Comparison of ENCODE assay signal across 8 cellular contexts in the genomic region with DNA sequence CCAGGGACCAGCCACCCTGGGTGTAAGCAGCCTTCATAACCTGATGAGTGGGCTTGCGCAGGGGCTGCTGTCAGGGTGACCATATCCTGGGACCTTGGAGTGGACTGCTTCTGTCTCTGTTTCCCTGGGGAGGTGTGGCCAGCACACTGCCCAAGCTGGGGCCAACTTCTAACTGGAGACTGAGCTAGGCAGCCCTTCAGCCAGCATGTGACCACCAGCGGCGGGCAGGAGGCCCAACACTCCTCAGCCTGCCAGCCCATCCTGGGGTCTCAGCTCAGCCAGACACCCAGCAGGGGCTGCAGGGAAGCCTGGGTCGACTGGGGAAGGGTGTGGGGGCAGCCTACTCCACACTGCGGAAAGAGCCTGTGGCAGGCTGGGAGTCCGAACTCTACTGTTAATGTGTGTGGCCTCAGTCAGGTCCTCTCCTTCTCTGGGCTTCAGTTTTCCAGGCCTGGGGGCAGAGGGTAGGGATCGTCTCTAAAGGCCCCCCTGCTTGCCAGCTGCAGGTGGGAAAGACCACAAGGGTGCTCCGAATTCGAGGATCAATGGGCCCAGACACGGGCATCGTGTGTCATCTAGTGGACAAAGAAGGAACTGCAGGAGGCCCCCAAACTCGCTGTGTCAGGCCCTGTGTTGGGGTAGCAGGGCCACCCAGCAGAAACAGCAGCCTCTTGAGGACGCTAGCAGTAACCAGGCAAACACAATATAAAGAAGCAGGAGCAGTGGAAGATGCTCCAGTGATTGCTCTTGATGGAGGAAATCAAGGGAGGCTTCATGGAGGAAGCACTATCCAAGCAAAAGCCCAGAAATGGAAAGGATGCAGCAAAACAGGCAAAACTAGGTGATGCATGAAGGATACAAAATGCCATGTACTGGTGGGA. TPM values are rescaled to one million over a fixed set of nuclear protein-coding genes. Genes with fewer than 3 reads are reported as not detected.
DNase-seq lines count a peak whose midpoint lies in the region; TF ChIP-seq lines count a peak whose summit lies in the region.

No MANE protein-coding gene starts in this region.

- H2BK5ac ChIP-seq in mesendoderm (ENCODE audit: low read length) = no peak overlapping the region

- no CpG with 5 or more reads among the region's 13 CpGs for WGBS in mesendoderm (ENCODE audit: extremely low coverage, insufficient coverage, low lambda C conversion rate)

- no peak overlapping the region for H3K23ac ChIP-seq in mesendoderm (ENCODE audit: low read length)

- no peak overlapping the region for H3K27ac Mint-ChIP-seq in activated CD4-positive, alpha-beta T cell treated with anti-CD3 and anti-CD28 coated beads, Interleukin-2, amount 10 ng/mL, durations not matched to agents 7 days and 5 days

- POLR2A ChIA-PET in activated CD4-positive, alpha-beta T cell treated with anti-CD3 and anti-CD28 coated beads, Interleukin-2, amount 10 ng/mL, durations not matched to agents 7 days and 5 days (lab: Charles Lee) = no interaction called here

- H3K4me2 ChIP-seq in mesendoderm (ENCODE audit: low read length) = no peak overlapping the region

- H3K27me3 ChIP-seq in dorsolateral prefrontal cortex = no peaks in the 10 kb centered on the region
- no peaks in the 10 kb centered on the region for H3K27me3 ChIP-seq in mesendoderm (ENCODE audit: insufficient read depth, low read length, poor library complexity)

- H3K4me3 ChIP-seq in dorsolateral prefrontal cortex (no peak overlapping the region), mesendoderm (ENCODE audit: low read length) (no peak overlapping the region)

- no peak overlapping the region for H3K56ac ChIP-seq in mesendoderm (ENCODE audit: low read length)

- CTCF ChIA-PET in activated CD4-positive, alpha-beta T cell treated with anti-CD3 and anti-CD28 coated beads, Interleukin-2, amount 10 ng/mL, durations not matched to agents 7 days and 5 days (lab: Charles Lee) = interaction anchor here (0.6 to 2.5 kb wide), 25 partner anchors 9 to 462 kb away, joined by 3 to 13 read pairs (median 3); no protein-coding TSS in a partner anchor

- peaks cover 11% of the 10 kb centered on the region for H3K4me1 Mint-ChIP-seq in activated CD4-positive, alpha-beta T cell treated with anti-CD3 and anti-CD28 coated beads, Interleukin-2, amount 10 ng/mL, durations not matched to agents 7 days and 5 days

- H2BK120ac ChIP-seq in mesendoderm (ENCODE audit: low read depth, low read length) = no peak overlapping the region

- H3K9me3 Mint-ChIP-seq in activated CD4-positive, alpha-beta T cell treated with anti-CD3 and anti-CD28 coated beads, Interleukin-2, amount 10 ng/mL, durations not matched to agents 7 days and 5 days = no peaks in the 10 kb centered on the region

- no peak overlapping the region for H2BK15ac ChIP-seq in mesendoderm (replicated peaks; ENCODE audit: low read depth)

- no peak overlapping the region for H2AK5ac ChIP-seq in mesendoderm (ENCODE audit: low read length)

- H3K27me3 Mint-ChIP-seq in activated CD4-positive, alpha-beta T cell treated with anti-CD3 and anti-CD28 coated beads, Interleukin-2, amount 10 ng/mL, durations not matched to agents 7 days and 5 days = no peaks in the 10 kb centered on the region

- H3K4me1 ChIP-seq in mesendoderm (ENCODE audit: control insufficient read depth, low read depth, low read length) = no peaks in the 10 kb centered on the region

- intact Hi-C loops in dorsolateral prefrontal cortex (cut with DNase I) = loop anchor here in 1 of 2 donors (1.0 to 5.0 kb wide), 2 partner anchors 19 to 155 kb away; no protein-coding TSS in a partner anchor

- H3K27ac ChIP-seq in dorsolateral prefrontal cortex (peak overlapping the region in 3 of 59 donors; percentile 13 to 64 (median 36)), mesendoderm (ENCODE audit: low read depth, low read length) (no peak overlapping the region)

- peak; percentile 89 for TF ChIP-seq CTCF in GM13976 (IDR thresholded peaks at IDR 0.05; ENCODE audit: borderline replicate concordance, control extremely low read depth, extremely low read depth, insufficient read depth, missing control alignments)
- peak; percentile 90 to 100 (median 99) for TF ChIP-seq CTCF in dorsolateral prefrontal cortex (IDR thresholded peaks at IDR 0.05 in 54 of 56, conservative IDR thresholded peaks at IDR 0.05 in 2 of 56; ENCODE audit: low read depth in 1 of 56, partially characterized antibody in 56 of 56)

- no peaks in the 10 kb centered on the region for H3K36me3 ChIP-seq in mesendoderm (ENCODE audit: control insufficient read depth, insufficient read depth, low read length)

- H3K9ac ChIP-seq in mesendoderm (ENCODE audit: low read length) = no peak overlapping the region

- H3K79me2 ChIP-seq in mesendoderm (ENCODE audit: control insufficient read depth, insufficient read depth, low read length) = no peaks in the 10 kb centered on the region

- H3K36me3 Mint-ChIP-seq in activated CD4-positive, alpha-beta T cell treated with anti-CD3 and anti-CD28 coated beads, Interleukin-2, amount 10 ng/mL, durations not matched to agents 7 days and 5 days (ENCODE audit: low read depth) = no peaks in the 10 kb centered on the region

- in situ Hi-C loops in ACHN (cut with HindIII; ENCODE audit: low pct_ligation_motif_present, low pct_unique_long_range_greater_than_20kb, low sequenced_read_pairs) = no loop called here
- in situ Hi-C loops in GM13976 (cut with MboI; ENCODE audit: low sequenced_read_pairs, unreplicated experiment) = no loop called here

- H3K79me1 ChIP-seq in mesendoderm (ENCODE audit: low read length) = no peaks in the 10 kb centered on the region

- H4K5ac ChIP-seq in mesendoderm (ENCODE audit: low read length) = no peak overlapping the region

- DNase-seq in ACHN (peak; percentile 58), GM13976 (ENCODE audit: low spot score) (peak; percentile 84), NCI-H345 treated with DMSO at 0.1 percent for 48 hours (lab: John Stamatoyannopoulos, UW; ENCODE audit: unreplicated experiment) (peak; percentile 5), dorsolateral prefrontal cortex (peak in 7 of 10 donors; percentile 35 to 78 (median 65)), mesendoderm (peak; percentile 87), occipital lobe (lab: John Stamatoyannopoulos, UW) (no peak)
- DNase-seq in activated CD4-positive, alpha-beta T cell treated with anti-CD3 and anti-CD28 coated beads, Interleukin-2, amount 10 ng/mL, durations not matched to agents 7 days and 5 days = peak; percentile 79
- DNase-seq in stimulated activated CD8-positive, alpha-beta memory T cell treated with anti-CD3 and anti-CD28 coated beads, Interleukin-7, amount 100 ng/mL, for 1 hour (ENCODE audit: low read depth in 2 of 2) = peak; percentile 37 to 60

- no peak overlapping the region for H4K8ac ChIP-seq in mesendoderm (ENCODE audit: low read depth, low read length)

- no peak overlapping the region for H3K4ac ChIP-seq in mesendoderm (ENCODE audit: low read depth, low read length)

- no peak overlapping the region for H3K4me3 Mint-ChIP-seq in activated CD4-positive, alpha-beta T cell treated with anti-CD3 and anti-CD28 coated beads, Interleukin-2, amount 10 ng/mL, durations not matched to agents 7 days and 5 days

- H3K18ac ChIP-seq in mesendoderm (ENCODE audit: low read length) = no peak overlapping the region

RNA-seq across cellular contexts. Expression of a gene that starts 2.0 kb away (rescaled TPM):
- total RNA-seq in activated CD4-positive, alpha-beta T cell treated with anti-CD3 and anti-CD28 coated beads, Interleukin-2, amount 10 ng/mL, durations not matched to agents 7 days and 5 days = under 1 TPM in 1 of 2 experiments, not detected in 1; 0.15 TPM
- total RNA-seq in dorsolateral prefrontal cortex (10 to 100 TPM in 36 of 120 experiments, 1 to 10 TPM in 84; 1.6 to 23.6 (median 7.0) TPM), occipital lobe (3.0 TPM)
- 0.56 TPM for polyA plus RNA-seq in mesendoderm (2013, experiment 1 of 2)
- 0.62 TPM for polyA plus RNA-seq in mesendoderm (2013, experiment 2 of 2)

RNA-seq across cellular contexts. Expression of a gene that starts 7.0 kb away (rescaled TPM):
- total RNA-seq in activated CD4-positive, alpha-beta T cell treated with anti-CD3 and anti-CD28 coated beads, Interleukin-2, amount 10 ng/mL, durations not matched to agents 7 days and 5 days = 1 to 10 TPM; 1.5 to 2.1 TPM
- 1 to 10 TPM in 33 of 120 experiments, under 1 TPM in 16, not detected in 71; 0.62 to 2.9 (median 1.2) TPM for total RNA-seq in dorsolateral prefrontal cortex
- polyA plus RNA-seq in mesendoderm (2013, experiment 1 of 2) = 6.0 TPM
- 6.5 TPM for polyA plus RNA-seq in mesendoderm (2013, experiment 2 of 2)
- not detected for total RNA-seq in occipital lobe

RNA-seq across cellular contexts. Expression of a gene that starts 8.5 kb away (rescaled TPM):
- total RNA-seq in activated CD4-positive, alpha-beta T cell treated with anti-CD3 and anti-CD28 coated beads, Interleukin-2, amount 10 ng/mL, durations not matched to agents 7 days and 5 days = 10 to 100 TPM; 94.5 TPM
- total RNA-seq in dorsolateral prefrontal cortex (100 to 1,000 TPM; 146 to 372 (median 259) TPM), occipital lobe (71.4 TPM)
- 28.4 TPM for polyA plus RNA-seq in mesendoderm (2013, experiment 1 of 2)
- polyA plus RNA-seq in mesendoderm (2013, experiment 2 of 2) = 29.0 TPM

RNA-seq across cellular contexts. Expression of a gene that starts 36.4 kb away (rescaled TPM):
- 10 to 100 TPM; 14.0 to 16.5 TPM for total RNA-seq in activated CD4-positive, alpha-beta T cell treated with anti-CD3 and anti-CD28 coated beads, Interleukin-2, amount 10 ng/mL, durations not matched to agents 7 days and 5 days
- total RNA-seq in dorsolateral prefrontal cortex (10 to 100 TPM in 104 of 120 experiments, 1 to 10 TPM in 16; 5.3 to 27.0 (median 14.3) TPM), occipital lobe (4.7 TPM)
- 4.9 TPM for polyA plus RNA-seq in mesendoderm (2013, experiment 1 of 2)
- polyA plus RNA-seq in mesendoderm (2013, experiment 2 of 2) = 4.9 TPM

RNA-seq across cellular contexts. Expression of a gene that starts 37.1 kb away (rescaled TPM):
- total RNA-seq in activated CD4-positive, alpha-beta T cell treated with anti-CD3 and anti-CD28 coated beads, Interleukin-2, amount 10 ng/mL, durations not matched to agents 7 days and 5 days = 100 to 1,000 TPM; 102 to 104 TPM
- total RNA-seq in dorsolateral prefrontal cortex (100 to 1,000 TPM in 117 of 120 experiments, 10 to 100 TPM in 3; 79.2 to 188 (median 136) TPM), occipital lobe (105 TPM)
- polyA plus RNA-seq in mesendoderm (2013, experiment 1 of 2) = 39.0 TPM
- polyA plus RNA-seq in mesendoderm (2013, experiment 2 of 2) = 38.6 TPM
